Comparison of ENCODE assay signal across 13 cellular contexts in the genomic region with DNA sequence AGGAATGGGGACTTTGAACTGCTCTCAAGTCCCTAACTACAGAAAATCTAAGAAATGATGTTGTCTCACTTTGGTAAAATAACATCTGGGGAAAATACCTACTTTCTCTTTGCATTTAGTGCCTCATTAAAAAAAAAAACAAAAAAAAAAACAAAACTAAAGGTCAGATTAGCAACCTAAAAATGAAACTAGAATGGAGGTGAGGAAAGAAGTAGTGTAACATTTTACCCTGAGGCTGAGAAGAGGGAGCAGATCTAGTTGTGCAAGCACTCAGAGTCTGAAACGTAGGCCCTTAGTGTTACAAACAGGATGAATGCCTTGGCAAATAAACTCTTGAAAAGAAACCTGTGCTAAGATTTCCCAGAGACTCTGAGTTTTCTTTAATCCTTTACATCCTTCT. TPM values are rescaled to one million over a fixed set of nuclear protein-coding genes. Genes with fewer than 3 reads are reported as not detected.
DNase-seq lines count a peak whose midpoint lies in the region; ATAC-seq and TF ChIP-seq lines count a peak whose summit lies in the region.
"Had no signal": no experiment of that assay in that cellular context is flagged by ENCODE, and none has a peak within 500 bp of the region (broad histone marks: within the 10 kb centered on the region; RNA-seq: fewer than 3 reads in every experiment).

No MANE protein-coding gene starts in this region.

- H3K4me3 Mint-ChIP-seq in MCF 10A (ENCODE audit: unreplicated experiment) = no peak overlapping the region
- H3K4me3 Mint-ChIP-seq in activated CD4-positive, alpha-beta memory T cell treated with anti-CD3 and anti-CD28 coated beads, Interleukin-2, amount 10 ng/mL, durations not matched to agents 7 days and 5 days = peak overlapping the region; percentile 57

- POLR2A ChIA-PET in MCF 10A (lab: Yijun Ruan, JAX) = interaction anchor here (0.9 kb wide), 1 partner anchor 9 kb away, joined by 3 read pairs; no protein-coding TSS in a partner anchor
- POLR2A ChIA-PET in activated CD4-positive, alpha-beta memory T cell treated with anti-CD3 and anti-CD28 coated beads, Interleukin-2, amount 10 ng/mL, durations not matched to agents 7 days and 5 days (lab: Charles Lee) = interaction anchor here (0.8 to 2.8 kb wide), 7 partner anchors 9 to 91 kb away, joined by 3 to 12 read pairs (median 4); no protein-coding TSS in a partner anchor

- H3K27me3 Mint-ChIP-seq in MCF 10A (ENCODE audit: insufficient read depth, unreplicated experiment) = peaks cover 31% of the 10 kb centered on the region
- H3K27me3 Mint-ChIP-seq in activated CD4-positive, alpha-beta memory T cell treated with anti-CD3 and anti-CD28 coated beads, Interleukin-2, amount 10 ng/mL, durations not matched to agents 7 days and 5 days = no peaks in the 10 kb centered on the region

- no peak overlapping the region for H3K27ac Mint-ChIP-seq in MCF 10A (ENCODE audit: low read depth, unreplicated experiment)
- H3K27ac Mint-ChIP-seq in activated CD4-positive, alpha-beta memory T cell treated with anti-CD3 and anti-CD28 coated beads, Interleukin-2, amount 10 ng/mL, durations not matched to agents 7 days and 5 days = peak overlapping the region; percentile 97

- no peak for TF ChIP-seq POLR2A in breast epithelium (IDR thresholded peaks at IDR 0.05)

- H3K4me1 ChIP-seq in breast epithelium = no peaks in the 10 kb centered on the region
- H3K4me1 ChIP-seq: right atrium auricular region had no signal

- BruUV-seq in MCF 10A (replicated peaks; lab: Mats Ljungman, UMichigan) = no TSS peak

- H3K27me3 ChIP-seq in breast epithelium (peaks cover 0 to 19% of the 10 kb centered on the region in 2 donors), MG63 (no peaks in the 10 kb centered on the region)
- H3K27me3 ChIP-seq: right atrium auricular region had no signal

- H3K27ac ChIP-seq in breast epithelium = no peak overlapping the region
- H3K27ac ChIP-seq: coronary artery, right atrium auricular region had no signal

- no peak overlapping the region for H3K4me3 ChIP-seq in breast epithelium
- no peak overlapping the region for H3K4me3 ChIP-seq in MG63
- H3K4me3 ChIP-seq: coronary artery, right atrium auricular region had no signal

- no peaks in the 10 kb centered on the region for H3K36me3 ChIP-seq in breast epithelium
- H3K36me3 ChIP-seq in MG63 = no peaks in the 10 kb centered on the region
- H3K36me3 ChIP-seq: right atrium auricular region had no signal

- intact Hi-C loops in MCF 10A (cut with micrococcal nuclease) (no loop called here), breast epithelium (cut with DNase I; ENCODE audit: low total_unique reads) (no loop called here)

- ATAC-seq in HG02610 (IDR thresholded peaks at IDR 0.05; ENCODE audit: unreplicated experiment) (peak; percentile 66), HG03469 (IDR thresholded peaks at IDR 0.05; ENCODE audit: unreplicated experiment) (no peak)

- TF ChIP-seq CTCF in MCF 10A (IDR thresholded peaks at IDR 0.05; ENCODE audit: unreplicated experiment) = no peak
- no peak for TF ChIP-seq CTCF in breast epithelium (IDR thresholded peaks at IDR 0.05)

- H3K36me3 Mint-ChIP-seq in MCF 10A (ENCODE audit: insufficient read depth, unreplicated experiment) = no peaks in the 10 kb centered on the region
- H3K36me3 Mint-ChIP-seq in activated CD4-positive, alpha-beta memory T cell treated with anti-CD3 and anti-CD28 coated beads, Interleukin-2, amount 10 ng/mL, durations not matched to agents 7 days and 5 days (ENCODE audit: low read depth) = peaks cover 6% of the 10 kb centered on the region

- peak; percentile 58 for DNase-seq in MCF 10A (ENCODE audit: unreplicated experiment)
- DNase-seq in breast epithelium (ENCODE audit: low spot score in 2 of 2) = no peak
- no peak for DNase-seq in activated CD4-positive, alpha-beta memory T cell treated with anti-CD3 and anti-CD28 coated beads, Interleukin-2, amount 10 ng/mL, durations not matched to agents 7 days and 5 days
- DNase-seq in CD1c-positive myeloid dendritic cell (ENCODE audit: extremely low spot score) = no peak
- DNase-seq in activated gamma-delta T cell treated with Interleukin-2 at 50 U/mL for 16 hours = no peak
- no peak for DNase-seq in MG63
- DNase-seq: KBM-7, mammary epithelial cell, NCI-H526 treated with DMSO at 0.1 percent for 48 hours had no signal

- H3K4me1 Mint-ChIP-seq in MCF 10A (ENCODE audit: insufficient read depth, unreplicated experiment) = no peaks in the 10 kb centered on the region
- H3K4me1 Mint-ChIP-seq in activated CD4-positive, alpha-beta memory T cell treated with anti-CD3 and anti-CD28 coated beads, Interleukin-2, amount 10 ng/mL, durations not matched to agents 7 days and 5 days = peaks cover 66% of the 10 kb centered on the region

- CTCF ChIA-PET in MCF 10A (lab: Yijun Ruan, JAX) = interaction anchor here (0.6 kb wide), 1 partner anchor 1501 kb away, joined by 4 read pairs; no protein-coding TSS in a partner anchor
- CTCF ChIA-PET in activated CD4-positive, alpha-beta memory T cell treated with anti-CD3 and anti-CD28 coated beads, Interleukin-2, amount 10 ng/mL, durations not matched to agents 7 days and 5 days (lab: Charles Lee) = interaction anchor here (1.2 to 1.4 kb wide), 2 partner anchors 10 to 107 kb away, joined by 4 read pairs; no protein-coding TSS in a partner anchor

- no peaks in the 10 kb centered on the region for H3K9me3 Mint-ChIP-seq in MCF 10A (ENCODE audit: unreplicated experiment)
- H3K9me3 Mint-ChIP-seq in activated CD4-positive, alpha-beta memory T cell treated with anti-CD3 and anti-CD28 coated beads, Interleukin-2, amount 10 ng/mL, durations not matched to agents 7 days and 5 days = no peaks in the 10 kb centered on the region

- H3K9me3 ChIP-seq in breast epithelium (no peaks in the 10 kb centered on the region), MG63 (no peaks in the 10 kb centered on the region)
- H3K9me3 ChIP-seq: right atrium auricular region had no signal

RNA-seq across cellular contexts. Expression of a gene that starts 56.0 kb away (rescaled TPM):
- not detected in 2 replicates for total RNA-seq in MCF 10A (2022)
- 1 to 10 TPM in 2 of 3 donors, not detected in 1; 2.5 to 3.9 TPM for total RNA-seq in breast epithelium
- total RNA-seq in activated CD4-positive, alpha-beta memory T cell treated with anti-CD3 and anti-CD28 coated beads, Interleukin-2, amount 10 ng/mL, durations not matched to agents 7 days and 5 days = not detected
- total RNA-seq in MG63 (2014; rRNA removed; shearing (Covaris generic); ENCODE audit: low replicate concordance) = not detected in 2 replicates
- total RNA-seq: right atrium auricular region had no signal

RNA-seq across cellular contexts. Expression of a gene that starts 59.9 kb away (rescaled TPM):
- not detected in 2 replicates for total RNA-seq in MCF 10A (2022)
- total RNA-seq in breast epithelium = under 1 TPM; 0.29 to 0.33 (median 0.32) TPM
- total RNA-seq in activated CD4-positive, alpha-beta memory T cell treated with anti-CD3 and anti-CD28 coated beads, Interleukin-2, amount 10 ng/mL, durations not matched to agents 7 days and 5 days = 100 to 1,000 TPM; 139 TPM
- total RNA-seq in MG63 (2014; rRNA removed; shearing (Covaris generic); ENCODE audit: low replicate concordance) = not detected in 2 replicates
- total RNA-seq: mammary epithelial cell had no signal

Comparison
In these comparisons a context has a peak if more than half of its experiments do, and no peak if none do; other contexts are left out.
1. RNA of a gene that starts 59.9 kb away (total RNA-seq): 139 TPM in activated CD4-positive, alpha-beta memory T cell treated with anti-CD3 and anti-CD28 coated beads, Interleukin-2, amount 10 ng/mL, durations not matched to agents 7 days and 5 days; 0.29 to 0.33 TPM in breast epithelium, not detected in MCF 10A and not detected in MG63; every median in the first group is over 100 times any median in the second.